In the genomic region with DNA sequence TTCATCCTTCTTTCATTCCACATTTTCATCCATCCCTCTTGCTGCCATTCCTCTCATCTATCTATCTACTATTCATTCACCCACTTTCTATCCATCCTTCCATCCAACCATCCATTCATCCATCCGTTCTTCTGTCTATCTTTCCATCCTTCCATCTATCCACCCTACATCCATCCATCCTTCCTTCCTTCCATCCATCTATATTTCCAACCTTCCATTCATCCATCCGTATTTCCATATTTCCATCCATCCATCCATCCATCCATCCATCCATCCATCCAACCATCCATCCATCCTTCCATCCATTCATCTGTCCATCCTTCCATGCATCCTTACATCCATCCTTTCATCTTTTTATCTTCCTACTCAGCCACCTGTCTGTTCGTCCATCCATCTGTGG, we compare ENCODE assay signal across 29 cellular contexts. TPM values are rescaled to one million over a fixed set of nuclear protein-coding genes. Genes with fewer than 3 reads are reported as not detected.
A peak's percentile ranks its signal among the peaks of the same experiment; 100 is the strongest.
DNase-seq lines count a peak whose midpoint lies in the region; FAIRE-seq and TF ChIP-seq lines count a peak whose summit lies in the region.
"Had no signal": no experiment of that assay in that cellular context is flagged by ENCODE, and none has a peak within 500 bp of the region (broad histone marks: within the 10 kb centered on the region; RNA-seq: fewer than 3 reads in every experiment).

No MANE protein-coding gene starts in this region.

- H3K56ac ChIP-seq in H9 (ENCODE audit: insufficient read length, low read depth, low read length) = no peak overlapping the region

- H3K4me3 ChIP-seq in HEK293 (ENCODE audit: low read depth, low read length) (no peak overlapping the region), coronary artery (no peak overlapping the region)
- H3K4me3 ChIP-seq: BLaER1, GM12878 had no signal

- H3K4ac ChIP-seq in H9 (ENCODE audit: low read depth, low read length) = no peak overlapping the region

- H3K9ac ChIP-seq in H9 (ENCODE audit: extremely low read depth, insufficient read length, low read length) = no peak overlapping the region
- H3K9ac ChIP-seq: BLaER1 had no signal

- H3K18ac ChIP-seq in H9 (ENCODE audit: insufficient read length, low read depth, low read length) = no peak overlapping the region

- H3K23ac ChIP-seq in H9 (ENCODE audit: insufficient read length, low read depth, low read length) = no peak overlapping the region

- H2BK20ac ChIP-seq in H9 (ENCODE audit: low read depth, low read length, poor library complexity, severe bottlenecking) = no peak overlapping the region

- H3K9me3 Mint-ChIP-seq in H9 (peaks cover 2 to 6% of the 10 kb centered on the region in 2 experiments; a peak in 1 of 5 replicates), chondrocyte (ENCODE audit: low read depth) (peaks cover 9% of the 10 kb centered on the region)

- no peak overlapping the region for H3K14ac ChIP-seq in H9 (ENCODE audit: insufficient read depth, low read length)

- no peak overlapping the region for H3K4me2 ChIP-seq in H9 (ENCODE audit: insufficient read depth, insufficient read length, low read length)
- H3K4me2 ChIP-seq: BLaER1 had no signal

- H2BK120ac ChIP-seq in H9 (ENCODE audit: low read depth, low read length, poor library complexity, severe bottlenecking) = no peak overlapping the region

- no peak overlapping the region for H3K27ac ChIP-seq in H9 (ENCODE audit: insufficient read length, low read depth, low read length)
- H3K27ac ChIP-seq in HEK293 (ENCODE audit: extremely low read depth, low read depth, low read length) = no peak overlapping the region
- no peak overlapping the region for H3K27ac ChIP-seq in coronary artery
- H3K27ac ChIP-seq: BLaER1 had no signal

- CTCF ChIA-PET in HEK293 (lab: Yijun Ruan, JAX) = no interaction called here

- TF ChIP-seq POLR2A in erythroblast (IDR thresholded peaks at IDR 0.05; ENCODE audit: low read length) = no peak

- H4K5ac ChIP-seq in H9 (ENCODE audit: insufficient read length, low read depth, low read length) = no peak overlapping the region

- H3K4me3 Mint-ChIP-seq in H9 (no peak overlapping the region), chondrocyte (ENCODE audit: unreplicated experiment) (no peak overlapping the region)
- H3K4me3 Mint-ChIP-seq: CD14-positive monocyte; CD4-positive, alpha-beta memory T cell; CD4-positive, CD25-positive, alpha-beta regulatory T cell; CD8-positive, alpha-beta memory T cell had no signal

- no peaks in the 10 kb centered on the region for H3K23me2 ChIP-seq in H9 (ENCODE audit: insufficient read length, low read depth, low read length, poor library complexity, severe bottlenecking)

- no peaks in the 10 kb centered on the region for H3K9me3 ChIP-seq in H9 (ENCODE audit: control insufficient read depth, low read depth, low read length)
- H3K9me3 ChIP-seq in HEK293 (ENCODE audit: control insufficient read depth, insufficient read depth, low read depth, low read length) = no peaks in the 10 kb centered on the region
- H3K9me3 ChIP-seq: BE2C, BLaER1 had no signal

- FAIRE-seq in urothelium cell line (lab: Jason Lieb, UNC) (peak; percentile 53), RCC 7860 (lab: Jason Lieb, UNC) (no peak)
- FAIRE-seq: A204.1, GM12878, GM12892, GM18507 had no signal

- H2AFZ ChIP-seq in H9 (ENCODE audit: low read length) = no peak overlapping the region

- no peaks in the 10 kb centered on the region for H4K20me1 ChIP-seq in H9 (ENCODE audit: control insufficient read depth, insufficient read depth, insufficient read length)
- H4K20me1 ChIP-seq: BLaER1 had no signal

- H3K4me1 Mint-ChIP-seq in H9 = peaks cover 6 to 9% of the 10 kb centered on the region in 2 experiments; a peak in 2 of 4 replicates
- no peaks in the 10 kb centered on the region for H3K4me1 Mint-ChIP-seq in chondrocyte (ENCODE audit: low read depth)
- H3K4me1 Mint-ChIP-seq: CD14-positive monocyte; CD4-positive, alpha-beta memory T cell; CD4-positive, CD25-positive, alpha-beta regulatory T cell; CD8-positive, alpha-beta memory T cell had no signal

- DNase-seq in H9 = no peak
- DNase-seq in coronary artery (ENCODE audit: low spot score) = peak; percentile 14
- no peak for DNase-seq in urothelium cell line (ENCODE audit: low spot score)
- no peak for DNase-seq in RCC 7860 (ENCODE audit: low spot score)
- DNase-seq in chondrocyte (ENCODE audit: low spot score) = no peak
- DNase-seq in erythroblast (lab: John Stamatoyannopoulos, UW) = no peak
- DNase-seq: 8988T; ACHN; BE2C; C1 segment of cervical spinal cord; CD4-positive, alpha-beta memory T cell; CD4-positive, CD25-positive, alpha-beta regulatory T cell; CD8-positive, alpha-beta memory T cell; COR-L47; DMS 273 treated with DMSO at 0.1 percent for 48 hours; DMS153; DMS53; DMS79; EL; GDM1 had no signal

- H2AK5ac ChIP-seq in H9 (ENCODE audit: insufficient read length, low read length) = no peak overlapping the region

- H4K91ac ChIP-seq in H9 (ENCODE audit: insufficient read length, low read depth, low read length) = no peak overlapping the region

- peak overlapping the region; percentile 41 for H4K8ac ChIP-seq in H9 (replicated peaks; ENCODE audit: insufficient read length, low read depth, low read length)

- H3K79me2 ChIP-seq in H9 (ENCODE audit: insufficient read depth, low read length) = no peaks in the 10 kb centered on the region

- 100% methylated on average over 2 of the region's 3 CpGs for WGBS in H9 (ENCODE audit: extremely low coverage, insufficient read length, low lambda C conversion rate)

- no peak overlapping the region for H2BK15ac ChIP-seq in H9 (ENCODE audit: low read depth, low read length)

- H3K27me3 ChIP-seq in H9 (ENCODE audit: insufficient read depth, low read length) = 0 out of 2 replicates have a peak, but pooled peaks cover 2% of the 10 kb centered on the region
- H3K27me3 ChIP-seq: BE2C, BLaER1 had no signal

- POLR2A ChIA-PET in HEK293 (lab: Yijun Ruan, JAX) = no interaction called here

- H3K27ac Mint-ChIP-seq in H9 (no peak overlapping the region), chondrocyte (ENCODE audit: unreplicated experiment) (no peak overlapping the region)
- H3K27ac Mint-ChIP-seq: CD14-positive monocyte; CD4-positive, alpha-beta memory T cell; CD4-positive, CD25-positive, alpha-beta regulatory T cell; CD8-positive, alpha-beta memory T cell had no signal

- H2BK12ac ChIP-seq in H9 (ENCODE audit: insufficient read length, low read depth, low read length) = no peak overlapping the region

- H3K27me3 Mint-ChIP-seq in H9 (ENCODE audit: low read depth) (peaks cover 16% of the 10 kb centered on the region), chondrocyte (ENCODE audit: low read depth) (peaks cover 38% of the 10 kb centered on the region)

- no peaks in the 10 kb centered on the region for H3K36me3 ChIP-seq in HEK293 (ENCODE audit: control insufficient read depth in 2 of 2, insufficient read depth in 1 of 2, low read length in 2 of 2)
- H3K36me3 ChIP-seq: BE2C, BLaER1 had no signal

- no peak overlapping the region for H2BK5ac ChIP-seq in H9 (ENCODE audit: insufficient read length, low read length)

- H3K36me3 Mint-ChIP-seq in H9 (ENCODE audit: insufficient read depth in 1 of 3, low read depth in 3 of 3) = no peaks in the 10 kb centered on the region
- H3K36me3 Mint-ChIP-seq in chondrocyte (ENCODE audit: low read depth) = no peaks in the 10 kb centered on the region
- H3K36me3 Mint-ChIP-seq: CD14-positive monocyte; CD4-positive, CD25-positive, alpha-beta regulatory T cell had no signal

- no peaks in the 10 kb centered on the region for H3K79me1 ChIP-seq in H9 (ENCODE audit: insufficient read depth, low read depth, low read length, poor library complexity, severe bottlenecking)

- TF ChIP-seq CTCF in H9 (conservative IDR thresholded peaks at IDR 0.05) (no peak), HEK293 (tag by site-specific recombination; IDR thresholded peaks at IDR 0.05) (no peak), coronary artery (IDR thresholded peaks at IDR 0.05) (no peak), chondrocyte (IDR thresholded peaks at IDR 0.05) (no peak)

- no peak overlapping the region for H3T11ph ChIP-seq in H9 (ENCODE audit: low read length)

- H3K4me1 ChIP-seq in H9 (ENCODE audit: insufficient read depth, low read length) (no peaks in the 10 kb centered on the region), HEK293 (ENCODE audit: control insufficient read depth, insufficient read depth, low read length) (no peaks in the 10 kb centered on the region)
- H3K4me1 ChIP-seq: BE2C, BLaER1 had no signal

TF ChIP-seq in HEK293, 187 proteins besides CTCF, POLR2A, EP300 and RAD21 (continues in another document):
- TF ChIP-seq, protein P1, sequence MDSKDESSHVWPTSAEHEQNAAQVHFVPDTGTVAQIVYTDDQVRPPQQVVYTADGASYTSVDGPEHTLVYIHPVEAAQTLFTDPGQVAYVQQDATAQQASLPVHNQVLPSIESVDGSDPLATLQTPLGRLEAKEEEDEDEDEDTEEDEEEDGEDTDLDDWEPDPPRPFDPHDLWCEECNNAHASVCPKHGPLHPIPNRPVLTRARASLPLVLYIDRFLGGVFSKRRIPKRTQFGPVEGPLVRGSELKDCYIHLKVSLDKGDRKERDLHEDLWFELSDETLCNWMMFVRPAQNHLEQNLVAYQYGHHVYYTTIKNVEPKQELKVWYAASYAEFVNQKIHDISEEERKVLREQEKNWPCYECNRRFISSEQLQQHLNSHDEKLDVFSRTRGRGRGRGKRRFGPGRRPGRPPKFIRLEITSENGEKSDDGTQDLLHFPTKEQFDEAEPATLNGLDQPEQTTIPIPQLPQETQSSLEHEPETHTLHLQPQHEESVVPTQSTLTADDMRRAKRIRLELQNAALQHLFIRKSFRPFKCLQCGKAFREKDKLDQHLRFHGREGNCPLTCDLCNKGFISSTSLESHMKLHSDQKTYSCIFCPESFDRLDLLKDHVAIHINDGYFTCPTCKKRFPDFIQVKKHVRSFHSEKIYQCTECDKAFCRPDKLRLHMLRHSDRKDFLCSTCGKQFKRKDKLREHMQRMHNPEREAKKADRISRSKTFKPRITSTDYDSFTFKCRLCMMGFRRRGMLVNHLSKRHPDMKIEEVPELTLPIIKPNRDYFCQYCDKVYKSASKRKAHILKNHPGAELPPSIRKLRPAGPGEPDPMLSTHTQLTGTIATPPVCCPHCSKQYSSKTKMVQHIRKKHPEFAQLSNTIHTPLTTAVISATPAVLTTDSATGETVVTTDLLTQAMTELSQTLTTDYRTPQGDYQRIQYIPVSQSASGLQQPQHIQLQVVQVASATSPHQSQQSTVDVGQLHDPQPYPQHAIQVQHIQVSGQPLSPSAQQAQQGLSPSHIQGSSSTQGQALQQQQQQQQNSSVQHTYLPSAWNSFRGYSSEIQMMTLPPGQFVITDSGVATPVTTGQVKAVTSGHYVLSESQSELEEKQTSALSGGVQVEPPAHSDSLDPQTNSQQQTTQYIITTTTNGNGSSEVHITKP (tag by site-specific recombination; IDR thresholded peaks at IDR 0.05) = no peak

RNA-seq across cellular contexts. Expression of gene SLC6A20, which starts 14.0 kb away (rescaled TPM):
- total RNA-seq in H9 (2021) (0.09 and 0.20 TPM in 2 replicates), chondrocyte (not detected in 3 replicates)
- total RNA-seq: A673; CD4-positive, alpha-beta memory T cell; CD4-positive, CD25-positive, alpha-beta regulatory T cell; CD8-positive, alpha-beta memory T cell; Daoy had no signal

RNA-seq across cellular contexts. Expression of gene LZTFL1, which starts 59.5 kb away (rescaled TPM):
- total RNA-seq in H9 (2021) (9.1 and 12.2 TPM in 2 replicates), chondrocyte (15.8 to 20.2 TPM (median 18.1 TPM) in 3 replicates)
